ENCODE assay signal across 1 cellular context in genomic region chr11:124622531-124623451, GRCh38.
TF ChIP-seq lines count a peak whose summit lies in the region.

Gene TBRG1 (plus strand): TSS chr11:124622864. CDS start chr11:124623084, 220 bp downstream.

TF ChIP-seq in HEK293, 187 proteins besides CTCF, POLR2A, EP300 and RAD21 (continued from another document):
- TF ChIP-seq ZSCAN5A (tag by site-specific recombination; IDR thresholded peaks at IDR 0.05): no peak
- TF ChIP-seq ZNF2 (tag by site-specific recombination; IDR thresholded peaks at IDR 0.05): no peak
- no peak for TF ChIP-seq MZF1 (tag by site-specific recombination; IDR thresholded peaks at IDR 0.05; ENCODE audit: borderline replicate concordance)
- no peak for TF ChIP-seq ZNF426 (tag by site-specific recombination; IDR thresholded peaks at IDR 0.05)
- TF ChIP-seq ZNF423 (tag by site-specific recombination; IDR thresholded peaks at IDR 0.05): no peak
- no peak for TF ChIP-seq YY2 (tag by site-specific recombination; IDR thresholded peaks at IDR 0.05)
- no peak for TF ChIP-seq ZNF19 (tag by site-specific recombination; IDR thresholded peaks at IDR 0.05; ENCODE audit: low read depth)
- no peak for TF ChIP-seq ZNF837 (tag by site-specific recombination; IDR thresholded peaks at IDR 0.05)
- TF ChIP-seq BCL6B (tag by site-specific recombination; IDR thresholded peaks at IDR 0.05): no peak
- no peak for TF ChIP-seq ZSCAN16 (tag by site-specific recombination; IDR thresholded peaks at IDR 0.05)
- TF ChIP-seq ZNF747 (tag by site-specific recombination; IDR thresholded peaks at IDR 0.05): no peak
- TF ChIP-seq REST (tag by site-specific recombination; IDR thresholded peaks at IDR 0.05): peak; percentile 69
- no peak for TF ChIP-seq ZNF148 (tag by site-specific recombination; IDR thresholded peaks at IDR 0.05; ENCODE audit: borderline replicate concordance)
- no peak for TF ChIP-seq ZBTB7A (tag by site-specific recombination; IDR thresholded peaks at IDR 0.05; ENCODE audit: low read depth)
- TF ChIP-seq ZNF394 (tag by site-specific recombination; IDR thresholded peaks at IDR 0.05; ENCODE audit: borderline replicate concordance): 0 out of 2 replicates have a peak, but pooled peaks have one; percentile 38
- no peak for TF ChIP-seq ZNF16 (tag by site-specific recombination; IDR thresholded peaks at IDR 0.05; ENCODE audit: low read depth)
- peak; percentile 26; the same call in 1 of the 2 replicates for TF ChIP-seq ZNF366 (tag by site-specific recombination; conservative IDR thresholded peaks at IDR 0.05)
- TF ChIP-seq ZNF362 (tag by site-specific recombination; IDR thresholded peaks at IDR 0.05): no peak
- no peak for TF ChIP-seq ZNF121 (tag by site-specific recombination; IDR thresholded peaks at IDR 0.05)
- no peak; the same call in 1 of the 2 replicates for TF ChIP-seq ZEB2 (tag by site-specific recombination; IDR thresholded peaks at IDR 0.05)
- TF ChIP-seq ZNF350 (tag by site-specific recombination; IDR thresholded peaks at IDR 0.05): no peak
- TF ChIP-seq ZNF214 (tag by site-specific recombination; IDR thresholded peaks at IDR 0.05; ENCODE audit: borderline replicate concordance): no peak
- no peak for TF ChIP-seq ZNF776 (tag by site-specific recombination; IDR thresholded peaks at IDR 0.05; ENCODE audit: borderline replicate concordance)
- no peak for TF ChIP-seq YY1 (tag by site-specific recombination; IDR thresholded peaks at IDR 0.05)
- TF ChIP-seq ZNF785 (tag by site-specific recombination; IDR thresholded peaks at IDR 0.05): no peak
- TF ChIP-seq ZNF677 (tag by site-specific recombination; IDR thresholded peaks at IDR 0.05): no peak
- TF ChIP-seq INSM2 (tag by site-specific recombination; IDR thresholded peaks at IDR 0.05): 0 out of 2 replicates have a peak, but pooled peaks have one; percentile 30
- TF ChIP-seq ZNF561 (tag by site-specific recombination; IDR thresholded peaks at IDR 0.05; ENCODE audit: borderline replicate concordance): peak; percentile 90
- TF ChIP-seq ZNF639 (tag by site-specific recombination; IDR thresholded peaks at IDR 0.05): peak; percentile 15; the same call in 1 of the 2 replicates
- TF ChIP-seq SETDB1 (IDR thresholded peaks at IDR 0.05; ENCODE audit: insufficient read length, low read length): no peak
- no peak for TF ChIP-seq ZNF169 (tag by site-specific recombination; IDR thresholded peaks at IDR 0.05)
- TF ChIP-seq ZNF26 (tag by site-specific recombination; IDR thresholded peaks at IDR 0.05): no peak
- TF ChIP-seq ZNF324 (tag by site-specific recombination; IDR thresholded peaks at IDR 0.05): no peak
- no peak for TF ChIP-seq BCL11B (tag by site-specific recombination; IDR thresholded peaks at IDR 0.05; ENCODE audit: low read depth)
- TF ChIP-seq ELK4 (IDR thresholded peaks at IDR 0.05; ENCODE audit: borderline replicate concordance, low read depth, low read length): no peak
- TF ChIP-seq ZXDB (tag by site-specific recombination; IDR thresholded peaks at IDR 0.05): peak; percentile 78
- peak; percentile 23; the same call in 1 of the 2 replicates for TF ChIP-seq ZBTB48 (tag by site-specific recombination; IDR thresholded peaks at IDR 0.05)
- TF ChIP-seq KLF8 (tag by site-specific recombination; IDR thresholded peaks at IDR 0.05): no peak; the same call in 1 of the 2 replicates
